Comparison of ENCODE assay signal across 18 cellular contexts in the genomic region with DNA sequence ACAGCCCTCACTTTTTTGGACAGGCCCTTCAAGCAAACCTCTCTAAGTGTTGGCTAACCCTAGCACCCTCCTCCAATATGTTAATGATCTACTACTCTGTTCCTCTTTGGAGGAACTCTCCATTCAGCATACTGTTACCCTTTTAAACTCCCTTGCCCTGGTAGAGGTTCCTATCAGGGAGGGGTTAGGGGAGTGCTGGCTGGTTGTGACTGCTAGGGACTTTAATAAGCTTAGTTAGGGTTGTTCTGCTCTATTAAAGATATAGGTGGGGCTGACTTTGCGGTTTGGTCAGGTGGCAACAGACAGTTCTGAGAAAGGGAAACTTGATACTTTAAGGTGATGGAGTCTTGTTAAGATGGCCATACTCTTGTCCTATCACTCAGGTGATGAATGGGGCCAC.
"Had no signal": no experiment of that assay in that cellular context is flagged by ENCODE, and none has a peak within 500 bp of the region (broad histone marks: within the 10 kb centered on the region; RNA-seq: fewer than 3 reads in every experiment).

No MANE protein-coding gene starts in this region.

- DNase-seq: activated B cell treated with CpG ODN at 0.5 μM for 24 hours; activated CD4-positive, alpha-beta T cell treated with anti-CD3 and anti-CD28 coated beads, Interleukin-2, amount 10 ng/mL, durations not matched to agents 24 days and 14 days; activated CD8-positive, alpha-beta memory T cell treated with anti-CD3 and anti-CD28 coated beads, Interleukin-2, amount 50 U/mL, for 48 hours; activated gamma-delta T cell; activated T-cell treated with anti-CD3 and anti-CD28 coated beads, Interleukin-2, amount 50 U/mL, for 72 hours; hypothalamus; left ventricle myocardium inferior; mucosa of descending colon; naive thymus-derived CD4-positive, alpha-beta T cell; posterior cingulate gyrus; stimulated activated CD4-positive, alpha-beta T cell treated with anti-CD3 and anti-CD28 coated beads, Interleukin-2, amount 100 ng/mL, for 48 hours; stimulated activated naive CD4-positive, alpha-beta T cell; tibial artery had no signal

- H3K4me3 ChIP-seq: esophagus muscularis mucosa, left ventricle myocardium inferior, mucosa of descending colon, tibial artery had no signal

- H3K9me3 ChIP-seq: tibial artery had no signal

- H3K27me3 ChIP-seq: esophagus muscularis mucosa, tibial artery had no signal

- ATAC-seq: activated naive CD4-positive, alpha-beta T cell treated with anti-CD3 and anti-CD28 coated beads, Interleukin-2, amount 50 U/mL, for 72 hours; activated T-cell treated with anti-CD3 and anti-CD28 coated beads, Interleukin-2, amount 50 U/mL, for 72 hours; mucosa of descending colon; naive thymus-derived CD4-positive, alpha-beta T cell had no signal

- H3K36me3 ChIP-seq: esophagus muscularis mucosa, left ventricle myocardium inferior, tibial artery had no signal

- H3K27ac ChIP-seq: esophagus muscularis mucosa, left ventricle myocardium inferior, tibial artery had no signal

- H3K4me1 ChIP-seq: esophagus muscularis mucosa, left ventricle myocardium inferior, tibial artery had no signal

- FAIRE-seq: colon, kidney, urothelium cell line had no signal
